Comparison of ENCODE assay signal across 19 cellular contexts in genomic region chrX:49120104-49120503, GRCh38. TPM values are rescaled to one million over a fixed set of nuclear protein-coding genes. Genes with fewer than 3 reads are reported as not detected.
A peak's percentile ranks its signal among the peaks of the same experiment; 100 is the strongest.
DNase-seq lines count a peak whose midpoint lies in the region; ATAC-seq, FAIRE-seq and TF ChIP-seq lines count a peak whose summit lies in the region.
"Had no signal": no experiment of that assay in that cellular context is flagged by ENCODE, and none has a peak within 500 bp of the region (broad histone marks: within the 10 kb centered on the region; RNA-seq: fewer than 3 reads in every experiment).

No MANE protein-coding gene starts in this region.

- in situ Hi-C loops in K562 (cut with MboI): no loop called here

- H2AFZ ChIP-seq in K562 (ENCODE audit: low read depth, low read length): no peak overlapping the region

- no peak overlapping the region for H3K4me3 Mint-ChIP-seq in activated naive CD4-positive, alpha-beta T cell treated with anti-CD3 and anti-CD28 coated beads for 36 hours

- peaks cover 10 to 34% of the 10 kb centered on the region in 2 donors for H3K36me3 Mint-ChIP-seq in activated naive CD4-positive, alpha-beta T cell treated with anti-CD3 and anti-CD28 coated beads, Interleukin-2, amount 50 U/mL, for 72 hours
- peaks cover 19% of the 10 kb centered on the region for H3K36me3 Mint-ChIP-seq in activated naive CD4-positive, alpha-beta T cell treated with anti-CD3 and anti-CD28 coated beads for 36 hours (ENCODE audit: low read depth)

- TF ChIP-seq RAD21 in K562 (CRISPR knock-in tag; conservative IDR thresholded peaks at IDR 0.05 in 1 of 2, IDR thresholded peaks at IDR 0.05 in 1 of 2): peak; percentile 30 to 48

- H3K4me3 ChIP-seq in K562 (no peak overlapping the region), small intestine (ENCODE audit: low read depth in 1 of 2, low read length in 2 of 2) (no peak overlapping the region), colonic mucosa (no peak overlapping the region)
- H3K4me3 ChIP-seq: ascending aorta, coronary artery, lower lobe of right lung, thyroid gland had no signal

- H4K20me1 ChIP-seq in K562 (replicated peaks; ENCODE audit: control insufficient read depth, insufficient read depth, low read length): no peaks in the 10 kb centered on the region; the same call in 1 of the 2 replicates

- 88% methylated on average over 1 of the region's 1 CpG for WGBS in K562 (ENCODE audit: insufficient coverage, low coverage, missing lambda C conversion rate)
- WGBS in small intestine, 3 donors: 58 to 68% (median 60%) methylated on average over 1 of the region's 1 CpG

- H3K27me3 Mint-ChIP-seq in activated naive CD4-positive, alpha-beta T cell treated with anti-CD3 and anti-CD28 coated beads for 36 hours (ENCODE audit: low read depth): no peaks in the 10 kb centered on the region
- H3K27me3 Mint-ChIP-seq: naive B cell had no signal

- no peaks in the 10 kb centered on the region for H3K9me3 Mint-ChIP-seq in activated naive CD4-positive, alpha-beta T cell treated with anti-CD3 and anti-CD28 coated beads, Interleukin-2, amount 50 U/mL, for 72 hours
- no peaks in the 10 kb centered on the region for H3K9me3 Mint-ChIP-seq in activated naive CD4-positive, alpha-beta T cell treated with anti-CD3 and anti-CD28 coated beads for 36 hours

- peaks cover 35% of the 10 kb centered on the region for H3K4me1 Mint-ChIP-seq in activated naive CD4-positive, alpha-beta T cell treated with anti-CD3 and anti-CD28 coated beads for 36 hours (ENCODE audit: low read depth)

- H3K4me2 ChIP-seq in K562 (ENCODE audit: insufficient read depth, low read length): no peak overlapping the region

- TF ChIP-seq EP300 in K562 (IDR thresholded peaks at IDR 0.05; ENCODE audit: low read length): no peak

- no peaks in the 10 kb centered on the region for H3K9me3 ChIP-seq in K562 (replicated peaks; ENCODE audit: control insufficient read depth, insufficient read depth, low read depth, low read length)
- H3K9me3 ChIP-seq in small intestine (ENCODE audit: control insufficient read depth, low read depth): no peaks in the 10 kb centered on the region
- no peaks in the 10 kb centered on the region for H3K9me3 ChIP-seq in colonic mucosa
- H3K9me3 ChIP-seq: ascending aorta, BE2C, lower lobe of right lung, thyroid gland had no signal

- intact Hi-C loops in activated naive CD4-positive, alpha-beta T cell treated with anti-CD3 and anti-CD28 coated beads for 36 hours (cut with micrococcal nuclease): loop anchor here (5.0 kb wide), 3 partner anchors 318 to 757 kb away; partner anchors contain the start of genes HDAC6 and USP27X
- intact Hi-C loops in K562 (cut with micrococcal nuclease) (loop anchor here (5.0 kb wide), 1 partner anchor 162 kb away; no protein-coding TSS in a partner anchor), colonic mucosa (cut with DNase I) (loop anchor here (5.0 kb wide), 1 partner anchor 37 kb away; no protein-coding TSS in a partner anchor), Right ventricle myocardium inferior (cut with DNase I) (no loop called here)

- FAIRE-seq in K562 (lab: Jason Lieb, UNC): no peak
- no peak for FAIRE-seq in small intestine (lab: Jason Lieb, UNC)

- H3K27me3 ChIP-seq in K562 (ENCODE audit: control insufficient read depth in 2 of 2, insufficient read depth in 2 of 2, low read length in 2 of 2) (no peaks in the 10 kb centered on the region), small intestine (ENCODE audit: control insufficient read depth in 2 of 2, insufficient read depth in 2 of 2, low read length in 2 of 2) (no peaks in the 10 kb centered on the region), colonic mucosa (no peaks in the 10 kb centered on the region)
- H3K27me3 ChIP-seq: ascending aorta, BE2C, thyroid gland had no signal

- no peak for ATAC-seq in activated naive CD4-positive, alpha-beta T cell treated with anti-CD3 and anti-CD28 coated beads, Interleukin-2, amount 50 U/mL, for 72 hours
- ATAC-seq in K562 (no peak), Right ventricle myocardium inferior (no peak)
- ATAC-seq: lower lobe of right lung had no signal

- no peaks in the 10 kb centered on the region for H3K9me1 ChIP-seq in K562 (ENCODE audit: control insufficient read depth, insufficient read depth, low read length)

- no peak for DNase-seq in activated naive CD4-positive, alpha-beta T cell treated with anti-CD3 and anti-CD28 coated beads, Interleukin-2, amount 50 U/mL, for 72 hours (ENCODE audit: low spot score in 2 of 2)
- no peak for DNase-seq in activated naive CD4-positive, alpha-beta T cell treated with anti-CD3 and anti-CD28 coated beads for 36 hours
- DNase-seq in MV-4-11 (lab: John Stamatoyannopoulos, UW) (peak; percentile 27), K562 (ENCODE audit: extremely low read depth in 1 of 4, low spot score in 3 of 4) (peak in 1 of 4 experiments; percentile 27), small intestine (peak; percentile 15), 8988T (no peak), colonic mucosa (no peak), Right ventricle myocardium inferior (ENCODE audit: missing footprints) (no peak)
- DNase-seq: BE2C, DMS53, lower lobe of right lung, naive B cell, NCI-H1105 treated with DMSO at 0.1 percent for 48 hours, SHP77 treated with DMSO at 0.1 percent for 48 hours, T-helper 9 cell, thyroid gland had no signal

- no peak overlapping the region for H3K9ac ChIP-seq in K562 (ENCODE audit: insufficient read depth in 1 of 2, low read depth in 2 of 2, low read length in 2 of 2)
- H3K9ac ChIP-seq in colonic mucosa (ENCODE audit: low read depth in 2 of 2, low read length in 2 of 2): no peak overlapping the region

- H3K36me3 ChIP-seq in K562 (ENCODE audit: control insufficient read depth, insufficient read depth, low read length) (peaks cover 61% of the 10 kb centered on the region), small intestine (ENCODE audit: control insufficient read depth in 2 of 2, insufficient read depth in 2 of 2, low read length in 2 of 2) (peaks cover 0 to 4% of the 10 kb centered on the region in 2 donors), colonic mucosa (no peaks in the 10 kb centered on the region)

- H3K4me1 ChIP-seq in K562 (replicated peaks in 1 of 2; ENCODE audit: control insufficient read depth in 2 of 2, insufficient read depth in 2 of 2, low read length in 2 of 2) (peaks cover 0 to 17% of the 10 kb centered on the region in 2 experiments; a peak in 4 of 5 replicates), small intestine (ENCODE audit: control insufficient read depth in 2 of 2, insufficient read depth in 1 of 2, low read depth in 1 of 2, low read length in 1 of 2) (no peaks in the 10 kb centered on the region), colonic mucosa (no peaks in the 10 kb centered on the region)
- H3K4me1 ChIP-seq: BE2C had no signal

- peaks cover 14% of the 10 kb centered on the region for H3K79me2 ChIP-seq in K562 (ENCODE audit: control insufficient read depth, insufficient read depth, low read length)

- TF ChIP-seq CTCF in K562 (IDR thresholded peaks at IDR 0.05 in 2 of 3, conservative IDR thresholded peaks at IDR 0.05 in 1 of 3; ENCODE audit: insufficient read depth in 2 of 3, low read depth in 1 of 3, low read length in 3 of 3) (peak; percentile 8 to 37 (median 17); a peak in 2 of 6 replicates), colonic mucosa (IDR thresholded peaks at IDR 0.05) (no peak)

- TF ChIP-seq POLR2A in K562 (conservative IDR thresholded peaks at IDR 0.05): no peak

- H3K27ac Mint-ChIP-seq in activated naive CD4-positive, alpha-beta T cell treated with anti-CD3 and anti-CD28 coated beads, Interleukin-2, amount 50 U/mL, for 72 hours: peak overlapping the region; percentile 24 to 38
- H3K27ac Mint-ChIP-seq in activated naive CD4-positive, alpha-beta T cell treated with anti-CD3 and anti-CD28 coated beads for 36 hours: no peak overlapping the region

- H3K27ac ChIP-seq in K562 (ENCODE audit: extremely low read depth, low read depth, low read length) (no peak overlapping the region), small intestine (ENCODE audit: low read depth in 1 of 2, low read length in 1 of 2) (no peak overlapping the region), colonic mucosa (no peak overlapping the region)
- H3K27ac ChIP-seq: ascending aorta, coronary artery, epithelial cell of prostate, lower lobe of right lung, thyroid gland had no signal

- POLR2A ChIA-PET in K562 (lab: Yijun Ruan, JAX): interaction anchor here (0.6 to 1.0 kb wide), 2 partner anchors 41 to 71 kb away, joined by 3 read pairs; no protein-coding TSS in a partner anchor

- CTCF ChIA-PET in activated naive CD4-positive, alpha-beta T cell treated with anti-CD3 and anti-CD28 coated beads for 36 hours (lab: Charles Lee): interaction anchor here (1.4 kb wide), 1 partner anchor 36 kb away, joined by 5 read pairs; no protein-coding TSS in a partner anchor
- CTCF ChIA-PET in K562 (lab: Yijun Ruan, JAX; ENCODE audit: low intra/inter-chr PET ratio): no interaction called here

- BruUV-seq in K562 (replicated peaks; lab: Mats Ljungman, UMichigan): no TSS peak

RNA-seq across cellular contexts. Expression of gene GPKOW, which starts 3.4 kb away (rescaled TPM):
- total RNA-seq in activated naive CD4-positive, alpha-beta T cell treated with anti-CD3 and anti-CD28 coated beads, Interleukin-2, amount 50 U/mL, for 72 hours: 10 to 100 TPM; 15.6 to 24.5 TPM
- total RNA-seq in activated naive CD4-positive, alpha-beta T cell treated with anti-CD3 and anti-CD28 coated beads for 36 hours: 10 to 100 TPM; 18.6 to 19.9 TPM
- 13.7 and 27.7 TPM in 2 replicates for total RNA-seq in K562 (2011; cell fraction: chromatin; rRNA removed; ENCODE audit: low replicate concordance)
- 19.3 and 21.2 TPM in 2 replicates for total RNA-seq in K562 (2011; cell fraction: nucleolus; rRNA removed)
- total RNA-seq in K562 (2011; cell fraction: nucleoplasm; rRNA removed): 16.6 and 19.1 TPM in 2 replicates
- total RNA-seq in K562 (2014; rRNA removed): 44.8 and 49.6 TPM in 2 replicates
- total RNA-seq in K562 (2014; rRNA removed; fragmentation: Illumina TruSeq; extraction: Trizol): 15.0 and 16.6 TPM in 2 replicates
- total RNA-seq in K562 (2015; rRNA removed; fragmentation: Illumina TruSeq; extraction: Trizol): 23.6 and 23.8 TPM in 2 replicates
- 29.7 and 30.0 TPM in 2 replicates for total RNA-seq in K562 (2021)
- polyA plus RNA-seq in K562 (2011; rRNA removed): 30.1 and 34.3 TPM in 2 replicates
- polyA plus RNA-seq in K562 (2011; cell fraction: cytosol; rRNA removed): 27.5 and 32.8 TPM in 2 replicates
- polyA plus RNA-seq in K562 (2011; cell fraction: nucleus; rRNA removed): 20.6 and 21.4 TPM in 2 replicates
- 25.4 and 35.2 TPM in 2 replicates for polyA plus RNA-seq in K562 (2012)
- 31.3 and 31.4 TPM in 2 replicates for polyA plus RNA-seq in K562 (2014; fragmentation: Illumina TruSeq; extraction: Trizol)
- 1 to 10 TPM; 3.7 to 4.5 TPM for polyA plus RNA-seq in K562 (2014; fragmentation: Nextera tagmentation; extraction: Ambion mirVana)
- polyA plus RNA-seq in K562 (2014; rRNA removed): 30.4 and 37.4 TPM in 2 replicates
- 21.1 and 27.6 TPM in 2 replicates for polyA minus RNA-seq in K562 (2011; rRNA and poly(A)+ RNA removed)
- 15.4 and 17.1 TPM in 2 replicates for polyA minus RNA-seq in K562 (2011; cell fraction: cytosol; rRNA and poly(A)+ RNA removed)
- 4.6 and 8.4 TPM in 2 replicates for polyA minus RNA-seq in K562 (2011; cell fraction: nucleus; rRNA and poly(A)+ RNA removed)
- 10 to 100 TPM; 19.0 to 22.2 (median 20.1) TPM for polyA plus RNA-seq in small intestine
- 10 to 100 TPM; 25.0 to 27.6 TPM for total RNA-seq in colonic mucosa
- 19.0 TPM for total RNA-seq in Right ventricle myocardium inferior

RNA-seq across cellular contexts. Expression of gene WDR45, which starts 40.4 kb away (rescaled TPM):
- total RNA-seq in activated naive CD4-positive, alpha-beta T cell treated with anti-CD3 and anti-CD28 coated beads, Interleukin-2, amount 50 U/mL, for 72 hours: 10 to 100 TPM; 24.6 to 57.5 TPM
- total RNA-seq in activated naive CD4-positive, alpha-beta T cell treated with anti-CD3 and anti-CD28 coated beads for 36 hours: 10 to 100 TPM; 17.9 to 22.5 TPM
- 248 and 538 TPM in 2 replicates for total RNA-seq in K562 (2011; cell fraction: chromatin; rRNA removed; ENCODE audit: low replicate concordance)
- total RNA-seq in K562 (2011; cell fraction: nucleolus; rRNA removed): 297 and 325 TPM in 2 replicates
- 309 and 310 TPM in 2 replicates for total RNA-seq in K562 (2011; cell fraction: nucleoplasm; rRNA removed)
- total RNA-seq in K562 (2014; rRNA removed) (52.5 and 59.7 TPM in 2 replicates), K562 (2014; rRNA removed; fragmentation: Illumina TruSeq; extraction: Trizol) (28.6 and 40.4 TPM in 2 replicates), K562 (2015; rRNA removed; fragmentation: Illumina TruSeq; extraction: Trizol) (27.5 and 29.0 TPM in 2 replicates), K562 (2021) (78.7 and 79.9 TPM in 2 replicates), colonic mucosa (10 to 100 TPM; 40.6 to 46.9 TPM), Right ventricle myocardium inferior (67.1 TPM)
- polyA plus RNA-seq in K562 (2011; rRNA removed) (122 and 125 TPM in 2 replicates), K562 (2014; fragmentation: Illumina TruSeq; extraction: Trizol) (81.8 and 90.8 TPM in 2 replicates), K562 (2014; fragmentation: Nextera tagmentation; extraction: Ambion mirVana) (10 to 100 TPM; 19.4 to 31.0 TPM), K562 (2014; rRNA removed) (106 and 136 TPM in 2 replicates), small intestine (100 to 1,000 TPM in 1 of 3 donors, 10 to 100 TPM in 2; 49.6 to 122 (median 96.6) TPM)
- polyA plus RNA-seq in K562 (2011; cell fraction: cytosol; rRNA removed): 110 and 158 TPM in 2 replicates
- 536 and 714 TPM in 2 replicates for polyA plus RNA-seq in K562 (2011; cell fraction: nucleus; rRNA removed)
- 72.7 and 146 TPM in 2 replicates for polyA plus RNA-seq in K562 (2012)
- 50.8 and 83.2 TPM in 2 replicates for polyA minus RNA-seq in K562 (2011; rRNA and poly(A)+ RNA removed)
- polyA minus RNA-seq in K562 (2011; cell fraction: cytosol; rRNA and poly(A)+ RNA removed): 30.2 and 31.0 TPM in 2 replicates
- polyA minus RNA-seq in K562 (2011; cell fraction: nucleus; rRNA and poly(A)+ RNA removed): 90.1 and 104 TPM in 2 replicates

RNA-seq across cellular contexts. Expression of gene MAGIX, which starts 42.5 kb away (rescaled TPM):
- total RNA-seq in activated naive CD4-positive, alpha-beta T cell treated with anti-CD3 and anti-CD28 coated beads, Interleukin-2, amount 50 U/mL, for 72 hours: 1 to 10 TPM; 1.2 to 3.6 TPM
- under 1 TPM; 0.25 to 0.26 TPM for total RNA-seq in activated naive CD4-positive, alpha-beta T cell treated with anti-CD3 and anti-CD28 coated beads for 36 hours
- 3.0 TPM in 2 replicates for total RNA-seq in K562 (2011; cell fraction: chromatin; rRNA removed; ENCODE audit: low replicate concordance)
- 1.8 and 2.7 TPM in 2 replicates for total RNA-seq in K562 (2011; cell fraction: nucleolus; rRNA removed)
- 2.5 and 4.6 TPM in 2 replicates for total RNA-seq in K562 (2011; cell fraction: nucleoplasm; rRNA removed)
- total RNA-seq in K562 (2014; rRNA removed) (2.5 and 3.5 TPM in 2 replicates), K562 (2014; rRNA removed; fragmentation: Illumina TruSeq; extraction: Trizol) (0.32 and 0.33 TPM in 2 replicates), K562 (2015; rRNA removed; fragmentation: Illumina TruSeq; extraction: Trizol) (0.47 and 0.79 TPM in 2 replicates), K562 (2021) (2.2 and 2.4 TPM in 2 replicates), colonic mucosa (10 to 100 TPM in 1 of 2 donors, 1 to 10 TPM in 1; 4.3 to 14.7 TPM), Right ventricle myocardium inferior (4.3 TPM)
- polyA plus RNA-seq in K562 (2011; rRNA removed) (0.78 and 1.6 TPM in 2 replicates), K562 (2014; fragmentation: Illumina TruSeq; extraction: Trizol) (0.28 and 1.2 TPM in 2 replicates), K562 (2014; fragmentation: Nextera tagmentation; extraction: Ambion mirVana) (under 1 TPM; 0.08 to 0.22 TPM), K562 (2014; rRNA removed) (1.4 and 1.9 TPM in 2 replicates), small intestine (1 to 10 TPM; 3.6 to 10.0 (median 9.2) TPM)
- polyA plus RNA-seq in K562 (2011; cell fraction: cytosol; rRNA removed): 2.6 and 4.7 TPM in 2 replicates
- polyA plus RNA-seq in K562 (2011; cell fraction: nucleus; rRNA removed): 2.2 and 4.1 TPM in 2 replicates
- 1.1 and 1.7 TPM in 2 replicates for polyA plus RNA-seq in K562 (2012)
- polyA minus RNA-seq in K562 (2011; rRNA and poly(A)+ RNA removed): 0.91 and 1.2 TPM in 2 replicates
- 1.0 and 2.2 TPM in 2 replicates for polyA minus RNA-seq in K562 (2011; cell fraction: cytosol; rRNA and poly(A)+ RNA removed)
- 2.2 and 2.7 TPM in 2 replicates for polyA minus RNA-seq in K562 (2011; cell fraction: nucleus; rRNA and poly(A)+ RNA removed)

RNA-seq across cellular contexts. Expression of gene PRAF2, which starts 46.3 kb away (rescaled TPM):
- 10 to 100 TPM; 10.9 to 40.9 TPM for total RNA-seq in activated naive CD4-positive, alpha-beta T cell treated with anti-CD3 and anti-CD28 coated beads, Interleukin-2, amount 50 U/mL, for 72 hours
- total RNA-seq in activated naive CD4-positive, alpha-beta T cell treated with anti-CD3 and anti-CD28 coated beads for 36 hours: 10 to 100 TPM; 14.5 to 14.8 TPM
- 7.1 and 19.3 TPM in 2 replicates for total RNA-seq in K562 (2011; cell fraction: chromatin; rRNA removed; ENCODE audit: low replicate concordance)
- 10.7 and 13.4 TPM in 2 replicates for total RNA-seq in K562 (2011; cell fraction: nucleolus; rRNA removed)
- total RNA-seq in K562 (2011; cell fraction: nucleoplasm; rRNA removed): 11.1 and 15.0 TPM in 2 replicates
- total RNA-seq in K562 (2014; rRNA removed) (2.0 and 2.4 TPM in 2 replicates), K562 (2014; rRNA removed; fragmentation: Illumina TruSeq; extraction: Trizol) (0.55 and 0.64 TPM in 2 replicates), K562 (2015; rRNA removed; fragmentation: Illumina TruSeq; extraction: Trizol) (0.75 and 1.2 TPM in 2 replicates), K562 (2021) (2.8 and 3.8 TPM in 2 replicates), colonic mucosa (1 to 10 TPM; 7.0 to 9.9 TPM), Right ventricle myocardium inferior (7.1 TPM)
- polyA plus RNA-seq in K562 (2011; rRNA removed) (2.5 and 5.3 TPM in 2 replicates), K562 (2014; fragmentation: Illumina TruSeq; extraction: Trizol) (3.6 and 3.7 TPM in 2 replicates), K562 (2014; fragmentation: Nextera tagmentation; extraction: Ambion mirVana) (under 1 TPM; 0.24 to 0.29 TPM), K562 (2014; rRNA removed) (3.8 and 5.7 TPM in 2 replicates), small intestine (10 to 100 TPM in 1 of 3 donors, 1 to 10 TPM in 2; 1.3 to 12.8 (median 4.6) TPM)
- polyA plus RNA-seq in K562 (2011; cell fraction: cytosol; rRNA removed): 2.9 and 4.7 TPM in 2 replicates
- polyA plus RNA-seq in K562 (2011; cell fraction: nucleus; rRNA removed): 23.9 and 40.4 TPM in 2 replicates
- polyA plus RNA-seq in K562 (2012): 2.3 and 14.7 TPM in 2 replicates
- 0.63 and 0.72 TPM in 2 replicates for polyA minus RNA-seq in K562 (2011; rRNA and poly(A)+ RNA removed)
- 0.67 and 1.4 TPM in 2 replicates for polyA minus RNA-seq in K562 (2011; cell fraction: cytosol; rRNA and poly(A)+ RNA removed)
- polyA minus RNA-seq in K562 (2011; cell fraction: nucleus; rRNA and poly(A)+ RNA removed): 3.9 and 4.9 TPM in 2 replicates

RNA-seq across cellular contexts. Expression of gene PLP2, which starts 51.6 kb away (rescaled TPM):
- total RNA-seq in activated naive CD4-positive, alpha-beta T cell treated with anti-CD3 and anti-CD28 coated beads, Interleukin-2, amount 50 U/mL, for 72 hours: 100 to 1,000 TPM; 142 to 169 TPM
- total RNA-seq in activated naive CD4-positive, alpha-beta T cell treated with anti-CD3 and anti-CD28 coated beads for 36 hours: 100 to 1,000 TPM; 143 to 145 TPM
- 74.1 and 122 TPM in 2 replicates for total RNA-seq in K562 (2011; cell fraction: chromatin; rRNA removed; ENCODE audit: low replicate concordance)
- total RNA-seq in K562 (2011; cell fraction: nucleolus; rRNA removed): 138 and 180 TPM in 2 replicates
- total RNA-seq in K562 (2011; cell fraction: nucleoplasm; rRNA removed): 178 and 233 TPM in 2 replicates
- 34.7 and 55.2 TPM in 2 replicates for total RNA-seq in K562 (2014; rRNA removed)
- total RNA-seq in K562 (2014; rRNA removed; fragmentation: Illumina TruSeq; extraction: Trizol): 65.1 and 67.8 TPM in 2 replicates
- total RNA-seq in K562 (2015; rRNA removed; fragmentation: Illumina TruSeq; extraction: Trizol): 70.4 and 73.0 TPM in 2 replicates
- 106 and 112 TPM in 2 replicates for total RNA-seq in K562 (2021)
- polyA plus RNA-seq in K562 (2011; rRNA removed): 169 and 175 TPM in 2 replicates
- 367 and 379 TPM in 2 replicates for polyA plus RNA-seq in K562 (2011; cell fraction: cytosol; rRNA removed)
- polyA plus RNA-seq in K562 (2011; cell fraction: nucleus; rRNA removed): 76.0 and 82.2 TPM in 2 replicates
- polyA plus RNA-seq in K562 (2012): 170 and 356 TPM in 2 replicates
- polyA plus RNA-seq in K562 (2014; fragmentation: Illumina TruSeq; extraction: Trizol): 199 and 236 TPM in 2 replicates
- polyA plus RNA-seq in K562 (2014; fragmentation: Nextera tagmentation; extraction: Ambion mirVana): 100 to 1,000 TPM; 117 to 208 TPM
- polyA plus RNA-seq in K562 (2014; rRNA removed): 63.0 and 96.3 TPM in 2 replicates
- polyA minus RNA-seq in K562 (2011; rRNA and poly(A)+ RNA removed): 88.3 and 104 TPM in 2 replicates
- polyA minus RNA-seq in K562 (2011; cell fraction: cytosol; rRNA and poly(A)+ RNA removed): 55.9 and 80.5 TPM in 2 replicates
- 8.6 and 18.3 TPM in 2 replicates for polyA minus RNA-seq in K562 (2011; cell fraction: nucleus; rRNA and poly(A)+ RNA removed)
- polyA plus RNA-seq in small intestine: 100 to 1,000 TPM in 1 of 3 donors, 10 to 100 TPM in 2; 47.6 to 189 (median 99.7) TPM
- total RNA-seq in colonic mucosa: 100 to 1,000 TPM; 157 to 227 TPM
- 67.0 TPM for total RNA-seq in Right ventricle myocardium inferior

Comparison
In these comparisons a context has a peak if more than half of its experiments do, and no peak if none do; other contexts are left out.
1. DNase-seq: peak in MV-4-11 (single experiment) and small intestine (single experiment); none in activated naive CD4-positive, alpha-beta T cell treated with anti-CD3 and anti-CD28 coated beads, Interleukin-2, amount 50 U/mL, for 72 hours (0 of 2), activated naive CD4-positive, alpha-beta T cell treated with anti-CD3 and anti-CD28 coated beads for 36 hours (single experiment), 8988T (single experiment), colonic mucosa (single experiment) and Right ventricle myocardium inferior (single experiment).